Comparison of ENCODE assay signal across 8 cellular contexts in the genomic region with DNA sequence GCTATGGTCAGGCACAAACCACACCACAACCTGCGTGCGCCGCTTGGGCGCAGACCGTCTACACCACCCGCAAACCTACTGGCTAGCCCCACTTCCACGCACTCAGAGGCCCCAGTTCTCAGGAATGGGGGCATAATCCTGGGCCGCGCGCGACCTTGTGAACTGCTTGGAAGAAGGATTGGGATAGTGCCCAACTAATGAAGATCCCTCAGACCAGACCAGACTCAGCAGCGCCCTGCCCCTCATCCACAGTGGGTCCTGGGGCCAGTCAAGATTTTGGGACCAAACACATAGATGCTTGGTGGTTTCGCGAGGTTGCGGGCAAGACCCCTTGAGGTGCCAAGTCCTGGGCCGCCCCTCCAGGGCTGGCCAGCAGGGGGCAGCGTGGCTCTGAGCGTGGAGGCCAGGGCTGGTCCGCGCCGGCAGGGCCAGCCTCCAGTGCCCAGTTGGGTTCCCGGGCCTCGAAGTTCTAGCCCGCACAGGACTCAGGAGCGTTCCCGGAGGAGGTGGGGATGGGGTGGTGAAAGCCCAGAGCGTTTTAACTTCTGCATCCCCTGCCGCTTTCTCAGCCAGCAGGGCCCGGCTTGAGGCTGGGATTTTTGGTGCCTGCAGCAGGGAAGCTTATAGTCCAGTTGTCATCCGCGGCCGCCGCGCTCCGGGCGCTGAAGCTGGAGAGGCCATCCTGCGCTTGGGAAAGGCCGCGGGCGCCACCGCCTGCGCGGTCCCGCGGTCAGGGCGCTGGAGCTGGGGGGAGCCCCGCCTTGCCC. TPM values are rescaled to one million over a fixed set of nuclear protein-coding genes. Genes with fewer than 3 reads are reported as not detected.
A peak's percentile ranks its signal among the peaks of the same experiment; 100 is the strongest.
DNase-seq lines count a peak whose midpoint lies in the region; ATAC-seq, FAIRE-seq and TF ChIP-seq lines count a peak whose summit lies in the region.

No MANE protein-coding gene starts in this region.

- DNase-seq in C1 segment of cervical spinal cord (lab: John Stamatoyannopoulos, UW) (peak in 12 of 14 donors; percentile 32 to 88 (median 73)), frontal cortex (ENCODE audit: low spot score in 2 of 2) (peak; percentile 71 to 72), DMS79 (lab: John Stamatoyannopoulos, UW) (no peak)
- DNase-seq in activated T-cell treated with anti-CD3 and anti-CD28 coated beads, Interleukin-2, amount 50 U/mL, for 24 hours: peak; percentile 74

- no peak overlapping the region for H3K27ac Mint-ChIP-seq in activated T-cell treated with anti-CD3 and anti-CD28 coated beads, Interleukin-2, amount 50 U/mL, for 24 hours
- no peak overlapping the region for H3K27ac Mint-ChIP-seq in stimulated activated memory B cell treated with anti-CD40 and anti-IgM and Interleukin-4, amounts not matched to agents 10 μg/mL and 1 μg/mL and 100 μg/mL, for 72 hours

- ATAC-seq in GM19395 (IDR thresholded peaks at IDR 0.05; ENCODE audit: unreplicated experiment): no peak
- no peak for ATAC-seq in stimulated activated memory B cell treated with anti-CD40 and anti-IgM and Interleukin-4, amounts not matched to agents 10 μg/mL and 1 μg/mL and 100 μg/mL, for 72 hours

- H3K36me3 Mint-ChIP-seq in activated T-cell treated with anti-CD3 and anti-CD28 coated beads, Interleukin-2, amount 50 U/mL, for 24 hours (ENCODE audit: low read depth): peaks cover 12% of the 10 kb centered on the region
- peaks cover 7% of the 10 kb centered on the region for H3K36me3 Mint-ChIP-seq in stimulated activated memory B cell treated with anti-CD40 and anti-IgM and Interleukin-4, amounts not matched to agents 10 μg/mL and 1 μg/mL and 100 μg/mL, for 72 hours

- no peaks in the 10 kb centered on the region for H3K36me3 ChIP-seq in HUES6 (ENCODE audit: control insufficient read depth, insufficient read depth, low read length)
- no peaks in the 10 kb centered on the region for H3K36me3 ChIP-seq in neutrophil

- H3K27ac ChIP-seq in HUES6 (ENCODE audit: low read depth, low read length): no peak overlapping the region
- H3K27ac ChIP-seq in neutrophil: no peak overlapping the region

- TF ChIP-seq CTCF in neutrophil (IDR thresholded peaks at IDR 0.05): peak; percentile 78

- H3K4me3 Mint-ChIP-seq in activated T-cell treated with anti-CD3 and anti-CD28 coated beads, Interleukin-2, amount 50 U/mL, for 24 hours: no peak overlapping the region
- no peak overlapping the region for H3K4me3 Mint-ChIP-seq in stimulated activated memory B cell treated with anti-CD40 and anti-IgM and Interleukin-4, amounts not matched to agents 10 μg/mL and 1 μg/mL and 100 μg/mL, for 72 hours

- no peaks in the 10 kb centered on the region for H3K9me3 Mint-ChIP-seq in activated T-cell treated with anti-CD3 and anti-CD28 coated beads, Interleukin-2, amount 50 U/mL, for 24 hours
- H3K9me3 Mint-ChIP-seq in stimulated activated memory B cell treated with anti-CD40 and anti-IgM and Interleukin-4, amounts not matched to agents 10 μg/mL and 1 μg/mL and 100 μg/mL, for 72 hours: peaks cover 4% of the 10 kb centered on the region

- H3K9ac ChIP-seq in HUES6 (ENCODE audit: low read length): no peak overlapping the region

- peak overlapping the region; percentile 51 for H3K4me3 ChIP-seq in HUES6 (ENCODE audit: low read depth, low read length)
- H3K4me3 ChIP-seq in neutrophil (ENCODE audit: low read depth in 1 of 2, low read length in 1 of 2): peak overlapping the region in 1 of 2 experiments; percentile 39

- peaks cover 59% of the 10 kb centered on the region for H3K27me3 Mint-ChIP-seq in activated T-cell treated with anti-CD3 and anti-CD28 coated beads, Interleukin-2, amount 50 U/mL, for 24 hours
- peaks cover 72% of the 10 kb centered on the region for H3K27me3 Mint-ChIP-seq in stimulated activated memory B cell treated with anti-CD40 and anti-IgM and Interleukin-4, amounts not matched to agents 10 μg/mL and 1 μg/mL and 100 μg/mL, for 72 hours

- H3K27me3 ChIP-seq in HUES6 (ENCODE audit: control insufficient read depth, insufficient read depth, low read length) (peaks cover 69% of the 10 kb centered on the region), neutrophil (peaks cover 68% of the 10 kb centered on the region)

- H3K4me1 ChIP-seq in HUES6 (ENCODE audit: control insufficient read depth, insufficient read depth, low read length) (peaks cover 18% of the 10 kb centered on the region), neutrophil (ENCODE audit: control insufficient read depth in 1 of 2, insufficient read depth in 1 of 2, low read depth in 1 of 2, low read length in 1 of 2) (peaks cover 12 to 34% of the 10 kb centered on the region in 2 experiments)

- no peak for FAIRE-seq in frontal cortex (lab: Jason Lieb, UNC)

- H3K4me1 Mint-ChIP-seq in activated T-cell treated with anti-CD3 and anti-CD28 coated beads, Interleukin-2, amount 50 U/mL, for 24 hours (ENCODE audit: low read depth): peaks cover 24% of the 10 kb centered on the region
- H3K4me1 Mint-ChIP-seq in stimulated activated memory B cell treated with anti-CD40 and anti-IgM and Interleukin-4, amounts not matched to agents 10 μg/mL and 1 μg/mL and 100 μg/mL, for 72 hours: peaks cover 44% of the 10 kb centered on the region

- H3K9me3 ChIP-seq in HUES6 (ENCODE audit: control insufficient read depth, insufficient read depth, low read depth, low read length) (no peaks in the 10 kb centered on the region), neutrophil (no peaks in the 10 kb centered on the region)

RNA-seq across cellular contexts. Expression of gene OSR1, which starts 8.3 kb away (rescaled TPM):
- 3.7 TPM for total RNA-seq in frontal cortex
